8 cellular contexts compared by ENCODE assay signal in the genomic region with DNA sequence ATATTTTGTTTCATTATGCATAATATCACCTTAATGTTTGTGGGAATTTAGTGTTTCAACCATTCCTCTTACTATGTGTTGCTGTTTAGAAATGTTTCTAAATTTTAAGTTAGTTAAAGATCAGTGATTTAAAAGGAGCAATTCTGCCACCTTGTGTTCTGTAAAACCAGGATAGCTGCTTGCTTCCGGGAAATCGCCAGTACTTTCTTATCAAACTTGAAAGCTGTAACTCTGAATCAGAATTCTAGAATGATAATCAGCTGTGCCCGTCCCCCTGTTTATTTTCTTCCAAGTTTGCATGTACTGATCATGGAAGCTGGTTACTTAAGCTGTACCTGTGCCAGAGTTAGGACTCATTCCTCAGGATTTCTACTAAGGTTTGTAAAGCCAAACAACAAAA.
DNase-seq lines count a peak whose midpoint lies in the region; FAIRE-seq and TF ChIP-seq lines count a peak whose summit lies in the region.

No MANE protein-coding gene starts in this region.

- peak; percentile 47 for DNase-seq in A673 (ENCODE audit: low spot score)
- peak; percentile 63 for DNase-seq in astrocyte of the cerebellum (ENCODE audit: low read depth)
- no peak for DNase-seq in kidney
- DNase-seq in germinal center (ENCODE audit: low spot score), result no peak
- no peak for DNase-seq in posterior vena cava (ENCODE audit: low spot score)
- no peak for DNase-seq in activated CD4-positive, alpha-beta T cell treated with anti-CD3 and anti-CD28 coated beads, Interleukin-2, amount 10 ng/mL, durations not matched to agents 7 days and 5 days
- no peak for DNase-seq in mesenteric fat pad (ENCODE audit: low spot score)

- H3K27me3 Mint-ChIP-seq in activated CD4-positive, alpha-beta T cell treated with anti-CD3 and anti-CD28 coated beads, Interleukin-2, amount 10 ng/mL, durations not matched to agents 7 days and 5 days, result no peaks in the 10 kb centered on the region

- CTCF ChIA-PET in A673 (lab: Charles Lee), result interaction anchor here (0.8 to 1.4 kb wide), 3 partner anchors 409 to 666 kb away, joined by 3 to 7 read pairs (median 5); no protein-coding TSS in a partner anchor
- CTCF ChIA-PET in activated CD4-positive, alpha-beta T cell treated with anti-CD3 and anti-CD28 coated beads, Interleukin-2, amount 10 ng/mL, durations not matched to agents 7 days and 5 days (lab: Charles Lee), result no interaction called here

- no peak overlapping the region for H3K27ac ChIP-seq in A673 (ENCODE audit: low read depth, low read length, poor library complexity, severe bottlenecking)
- no peak overlapping the region for H3K27ac ChIP-seq in kidney (ENCODE audit: low read depth in 2 of 2, low read length in 2 of 2)

- H3K27ac Mint-ChIP-seq in activated CD4-positive, alpha-beta T cell treated with anti-CD3 and anti-CD28 coated beads, Interleukin-2, amount 10 ng/mL, durations not matched to agents 7 days and 5 days, result no peak overlapping the region

- no TSS peak for BruUV-seq in A673 (replicated peaks; lab: Mats Ljungman, UMichigan)

- H3K4me3 ChIP-seq in A673 (ENCODE audit: low read depth, low read length, poor library complexity, severe bottlenecking), result no peak overlapping the region
- H3K4me3 ChIP-seq in astrocyte of the cerebellum (ENCODE audit: low read depth, low read length), result no peak overlapping the region
- H3K4me3 ChIP-seq in kidney (ENCODE audit: low read length in 2 of 2), result no peak overlapping the region

- H3K9me3 Mint-ChIP-seq in activated CD4-positive, alpha-beta T cell treated with anti-CD3 and anti-CD28 coated beads, Interleukin-2, amount 10 ng/mL, durations not matched to agents 7 days and 5 days, result no peaks in the 10 kb centered on the region

- no peak overlapping the region for H3K4me3 Mint-ChIP-seq in activated CD4-positive, alpha-beta T cell treated with anti-CD3 and anti-CD28 coated beads, Interleukin-2, amount 10 ng/mL, durations not matched to agents 7 days and 5 days

- in situ Hi-C loops in astrocyte of the cerebellum (cut with HindIII; ENCODE audit: low sequenced_read_pairs), result loop anchor here (5.0 to 25.0 kb wide), 2 partner anchors 774 to 1489 kb away; a partner anchor contains a TSS

- no peak overlapping the region for H3K9ac ChIP-seq in kidney (ENCODE audit: low read length in 2 of 2)

- POLR2A ChIA-PET in A673 (lab: Charles Lee; ENCODE audit: low non-redundant PET), result interaction anchor here (0.6 kb wide), 1 partner anchor 422 kb away, joined by 7 read pairs; no protein-coding TSS in a partner anchor
- POLR2A ChIA-PET in activated CD4-positive, alpha-beta T cell treated with anti-CD3 and anti-CD28 coated beads, Interleukin-2, amount 10 ng/mL, durations not matched to agents 7 days and 5 days (lab: Charles Lee), result no interaction called here

- peak; percentile 98 for FAIRE-seq in kidney (lab: Jason Lieb, UNC)

- peaks cover 3% of the 10 kb centered on the region for H3K4me1 ChIP-seq in A673 (ENCODE audit: insufficient read depth, low read length, poor library complexity, severe bottlenecking)
- no peaks in the 10 kb centered on the region for H3K4me1 ChIP-seq in kidney (ENCODE audit: control insufficient read depth in 1 of 2, insufficient read depth in 1 of 2, low read depth in 1 of 2, low read length in 2 of 2)

- no peaks in the 10 kb centered on the region for H3K27me3 ChIP-seq in A673 (replicated peaks; ENCODE audit: insufficient read depth, low read depth, low read length, poor library complexity)

- H3K4me1 Mint-ChIP-seq in activated CD4-positive, alpha-beta T cell treated with anti-CD3 and anti-CD28 coated beads, Interleukin-2, amount 10 ng/mL, durations not matched to agents 7 days and 5 days, result no peaks in the 10 kb centered on the region

- H3K36me3 Mint-ChIP-seq in activated CD4-positive, alpha-beta T cell treated with anti-CD3 and anti-CD28 coated beads, Interleukin-2, amount 10 ng/mL, durations not matched to agents 7 days and 5 days (ENCODE audit: low read depth), result no peaks in the 10 kb centered on the region

- H3K36me3 ChIP-seq in A673 (ENCODE audit: insufficient read depth, low read length, poor library complexity, severe bottlenecking), result no peaks in the 10 kb centered on the region
- H3K36me3 ChIP-seq in kidney (ENCODE audit: control insufficient read depth in 1 of 2, insufficient read depth in 2 of 2, low read length in 2 of 2), result no peaks in the 10 kb centered on the region

- TF ChIP-seq CTCF in A673 (conservative IDR thresholded peaks at IDR 0.05; ENCODE audit: low read depth, low read length) (peak; percentile 57), LNCAP (IDR thresholded peaks at IDR 0.05) (peak; percentile 58), astrocyte of the cerebellum (IDR thresholded peaks at IDR 0.05; ENCODE audit: low read depth, low read length, missing control alignments) (peak; percentile 54), kidney (IDR thresholded peaks at IDR 0.05; ENCODE audit: borderline replicate concordance, extremely low read depth, insufficient read depth) (peak; percentile 51)

- H3K9me3 ChIP-seq in A673 (ENCODE audit: low read depth, low read length, poor library complexity, severe bottlenecking) (no peaks in the 10 kb centered on the region), kidney (ENCODE audit: control insufficient read depth in 1 of 2, low read length in 2 of 2) (no peaks in the 10 kb centered on the region)

- intact Hi-C loops in A673 (cut with micrococcal nuclease; ENCODE audit: unreplicated experiment), result loop anchor here (2.0 to 10.0 kb wide), 4 partner anchors 285 to 1571 kb away; no protein-coding TSS in a partner anchor
- intact Hi-C loops in kidney (cut with DNase I), result no loop called here
- intact Hi-C loops in posterior vena cava (cut with DNase I), result loop anchor here in 1 of 2 donors (10.0 kb wide), 1 partner anchor 409 kb away; no protein-coding TSS in a partner anchor

Comparison
In these comparisons a context has a peak if more than half of its experiments do, and no peak if none do; other contexts are left out.
1. DNase-seq: peak in A673 (single experiment) and astrocyte of the cerebellum (single experiment); none in kidney (single experiment), germinal center (single experiment), posterior vena cava (single experiment), activated CD4-positive, alpha-beta T cell treated with anti-CD3 and anti-CD28 coated beads, Interleukin-2, amount 10 ng/mL, durations not matched to agents 7 days and 5 days (single experiment) and mesenteric fat pad (single experiment).
2. Peak in every context shown above with its lines, with median percentiles within 50 percentile points of each other: CTCF ChIP-seq.